8 cellular contexts compared by ENCODE assay signal in the genomic region with DNA sequence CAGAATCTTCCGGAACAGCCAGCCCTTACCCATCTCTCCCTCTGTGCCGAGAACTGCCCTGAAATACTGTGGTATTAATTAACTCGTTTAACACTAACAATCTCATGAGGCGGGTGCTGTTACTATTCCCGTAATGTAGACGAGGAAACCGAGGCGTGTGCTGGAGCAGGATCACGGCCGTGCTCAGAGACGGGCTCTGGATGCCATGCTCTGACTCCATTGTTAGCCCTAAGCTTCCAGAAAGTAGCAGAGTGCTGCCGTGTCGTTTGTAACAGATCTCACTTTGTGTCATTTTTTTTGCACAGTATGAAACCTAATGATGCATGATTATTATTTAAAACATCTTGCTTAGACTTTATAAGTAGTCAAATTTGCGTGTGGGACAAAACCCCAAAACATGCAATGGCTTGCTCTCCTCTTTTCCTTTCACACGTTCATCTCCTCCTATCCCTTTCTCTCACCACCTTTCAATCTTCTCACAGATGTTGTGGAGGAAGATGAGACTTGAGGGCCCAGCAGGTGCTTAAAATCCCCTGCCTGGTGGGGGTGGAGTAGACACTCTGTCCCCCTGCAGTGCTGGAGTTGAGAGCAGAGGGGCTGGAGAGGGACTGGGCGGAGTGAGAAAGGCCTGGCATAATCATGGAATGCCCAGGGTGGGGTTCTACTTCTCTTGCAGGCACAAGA. TPM values are rescaled to one million over a fixed set of nuclear protein-coding genes. Genes with fewer than 3 reads are reported as not detected.
A peak's percentile ranks its signal among the peaks of the same experiment; 100 is the strongest.
DNase-seq lines count a peak whose midpoint lies in the region; ATAC-seq, FAIRE-seq and TF ChIP-seq lines count a peak whose summit lies in the region.

No MANE protein-coding gene starts in this region.

- H3K9ac ChIP-seq in K562 (ENCODE audit: insufficient read depth in 1 of 2, low read depth in 2 of 2, low read length in 2 of 2) = peak overlapping the region; percentile 96

- H3K36me3 ChIP-seq in BE2C (peaks cover 31% of the 10 kb centered on the region), K562 (ENCODE audit: control insufficient read depth, insufficient read depth, low read length) (peaks cover 58% of the 10 kb centered on the region), tibial nerve (peaks cover 0 to 19% (median 0%) of the 10 kb centered on the region in 3 donors)

- intact Hi-C loops in K562 (cut with micrococcal nuclease) = loop anchor here (1.0 to 5.0 kb wide), 4 partner anchors 32 to 633 kb away; a partner anchor contains a TSS

- peak; percentile 60 for FAIRE-seq in K562 (lab: Jason Lieb, UNC)

- H3K4me1 ChIP-seq in BE2C (no peaks in the 10 kb centered on the region), K562 (replicated peaks in 1 of 2; ENCODE audit: control insufficient read depth in 2 of 2, insufficient read depth in 2 of 2, low read length in 2 of 2) (peaks cover 44 to 46% of the 10 kb centered on the region in 2 experiments), tibial nerve (peaks cover 0 to 27% (median 0%) of the 10 kb centered on the region in 4 donors)

- CTCF ChIA-PET in K562 (lab: Yijun Ruan, JAX; ENCODE audit: low intra/inter-chr PET ratio) = interaction anchor here (1.4 kb wide), 1 partner anchor 37 kb away, joined by 3 read pairs; no protein-coding TSS in a partner anchor

- peak overlapping the region; percentile 100 for H3K4me2 ChIP-seq in K562 (ENCODE audit: insufficient read depth, low read length)

- ATAC-seq in GM19395 (IDR thresholded peaks at IDR 0.05; ENCODE audit: unreplicated experiment) (peak; percentile 28), K562 (peak; percentile 21), left lobe of liver (peak; percentile 33)

- H3K27ac ChIP-seq in K562 (ENCODE audit: extremely low read depth, low read depth, low read length) (peak overlapping the region; percentile 99), tibial nerve (peak overlapping the region; percentile 58 to 89 (median 80))

- TF ChIP-seq CTCF in BE2C (IDR thresholded peaks at IDR 0.05; ENCODE audit: low read depth, low read length) (no peak), K562 (IDR thresholded peaks at IDR 0.05 in 2 of 3, conservative IDR thresholded peaks at IDR 0.05 in 1 of 3; ENCODE audit: insufficient read depth in 2 of 3, low read depth in 1 of 3, low read length in 3 of 3) (no peak), tibial nerve (IDR thresholded peaks at IDR 0.05) (no peak)

- POLR2A ChIA-PET in K562 (lab: Yijun Ruan, JAX) = interaction anchor here (0.6 to 5.9 kb wide), 7 partner anchors 8 to 757 kb away, joined by 3 to 35 read pairs (median 3); a partner anchor contains a TSS

- peak overlapping the region; percentile 79 for H2AFZ ChIP-seq in K562 (ENCODE audit: low read depth, low read length)

- H3K27me3 ChIP-seq in BE2C (no peaks in the 10 kb centered on the region), K562 (ENCODE audit: control insufficient read depth in 2 of 2, insufficient read depth in 2 of 2, low read length in 2 of 2) (no peaks in the 10 kb centered on the region), tibial nerve (peaks cover 0 to 13% of the 10 kb centered on the region in 2 donors)

- no peaks in the 10 kb centered on the region for H3K9me3 ChIP-seq in BE2C
- no peaks in the 10 kb centered on the region for H3K9me3 ChIP-seq in K562 (replicated peaks; ENCODE audit: control insufficient read depth, insufficient read depth, low read depth, low read length)
- H3K9me3 ChIP-seq in tibial nerve = no peaks in the 10 kb centered on the region

- H3K4me3 ChIP-seq in BE2C (ENCODE audit: low read depth, low read length) = peak overlapping the region; percentile 90
- H3K4me3 ChIP-seq in K562 = peak overlapping the region; percentile 68
- H3K4me3 ChIP-seq in tibial nerve = peak overlapping the region; percentile 54 to 77 (median 64)

- 5% methylated on average over 16 of the region's 16 CpGs for WGBS in K562 (ENCODE audit: insufficient coverage, low coverage, missing lambda C conversion rate)
- 19 to 21% methylated on average over 15 to 16 of the region's 16 CpGs for WGBS in tibial nerve, 2 donors

- H4K20me1 ChIP-seq in K562 (replicated peaks; ENCODE audit: control insufficient read depth, insufficient read depth, low read length) = no peaks in the 10 kb centered on the region

- H3K9me1 ChIP-seq in K562 (ENCODE audit: control insufficient read depth, insufficient read depth, low read length) = no peaks in the 10 kb centered on the region

- peaks cover 91% of the 10 kb centered on the region for H3K79me2 ChIP-seq in K562 (ENCODE audit: control insufficient read depth, insufficient read depth, low read length)

- DNase-seq in BE2C (no peak), NCI-H1092 treated with DMSO at 0.1 percent for 48 hours (lab: John Stamatoyannopoulos, UW) (peak; percentile 40), K562 (ENCODE audit: extremely low read depth in 1 of 4, low spot score in 3 of 4) (peak in 3 of 4 experiments; percentile 37 to 51 (median 45)), left lobe of liver (ENCODE audit: low spot score) (no peak), tibial nerve (ENCODE audit: low spot score in 2 of 2) (no peak), ureter (ENCODE audit: low spot score) (no peak), SW480 (ENCODE audit: low spot score) (no peak)

- no peak for TF ChIP-seq RAD21 in K562 (CRISPR knock-in tag; conservative IDR thresholded peaks at IDR 0.05 in 1 of 2, IDR thresholded peaks at IDR 0.05 in 1 of 2)

- no peak for TF ChIP-seq EP300 in K562 (IDR thresholded peaks at IDR 0.05; ENCODE audit: low read length)
- no peak for TF ChIP-seq EP300 in tibial nerve (IDR thresholded peaks at IDR 0.05)

- TF ChIP-seq POLR2A in K562 (conservative IDR thresholded peaks at IDR 0.05) (no peak), tibial nerve (IDR thresholded peaks at IDR 0.05) (no peak)

- BruUV-seq in K562 (replicated peaks; lab: Mats Ljungman, UMichigan) = TSS peak; percentile 46

- in situ Hi-C loops in K562 (cut with MboI) = loop anchor here (5.0 kb wide), 1 partner anchor 37 kb away; no protein-coding TSS in a partner anchor

RNA-seq across cellular contexts. Expression of a gene that starts 0.5 kb away (rescaled TPM):
- 4.9 TPM for polyA plus RNA-seq in BE2C (2012; ENCODE audit: insufficient read depth, insufficient read length, low read depth)
- total RNA-seq in K562 (2011; cell fraction: chromatin; rRNA removed; ENCODE audit: low replicate concordance) = 118 and 124 TPM in 2 replicates
- total RNA-seq in K562 (2011; cell fraction: nucleolus; rRNA removed) = 77.7 and 87.2 TPM in 2 replicates
- 81.8 and 110 TPM in 2 replicates for total RNA-seq in K562 (2011; cell fraction: nucleoplasm; rRNA removed)
- total RNA-seq in K562 (2014; rRNA removed) = 12.1 and 12.9 TPM in 2 replicates
- 14.2 and 16.9 TPM in 2 replicates for total RNA-seq in K562 (2014; rRNA removed; fragmentation: Illumina TruSeq; extraction: Trizol)
- 14.8 and 16.8 TPM in 2 replicates for total RNA-seq in K562 (2015; rRNA removed; fragmentation: Illumina TruSeq; extraction: Trizol)
- 10.0 and 10.8 TPM in 2 replicates for total RNA-seq in K562 (2021)
- 28.1 and 35.4 TPM in 2 replicates for polyA plus RNA-seq in K562 (2011; rRNA removed)
- polyA plus RNA-seq in K562 (2011; cell fraction: cytosol; rRNA removed) = 13.0 and 26.1 TPM in 2 replicates
- polyA plus RNA-seq in K562 (2011; cell fraction: nucleus; rRNA removed) = 30.3 and 45.3 TPM in 2 replicates
- 13.2 and 18.9 TPM in 2 replicates for polyA plus RNA-seq in K562 (2012)
- polyA plus RNA-seq in K562 (2014; fragmentation: Illumina TruSeq; extraction: Trizol) = 12.2 and 13.4 TPM in 2 replicates
- polyA plus RNA-seq in K562 (2014; fragmentation: Nextera tagmentation; extraction: Ambion mirVana) = 10 to 100 TPM in 1 of 2 experiments, 1 to 10 TPM in 1; 9.0 to 13.3 TPM
- 14.9 and 16.9 TPM in 2 replicates for polyA plus RNA-seq in K562 (2014; rRNA removed)
- 61.6 and 72.6 TPM in 2 replicates for polyA minus RNA-seq in K562 (2011; rRNA and poly(A)+ RNA removed)
- 16.9 and 22.1 TPM in 2 replicates for polyA minus RNA-seq in K562 (2011; cell fraction: cytosol; rRNA and poly(A)+ RNA removed)
- polyA minus RNA-seq in K562 (2011; cell fraction: nucleus; rRNA and poly(A)+ RNA removed) = 75.1 and 126 TPM in 2 replicates
- 27.6 TPM for total RNA-seq in left lobe of liver
- total RNA-seq in tibial nerve = 1 to 10 TPM in 1 of 4 donors, under 1 TPM in 3; 0.44 to 2.3 (median 0.94) TPM
- 18.2 TPM for total RNA-seq in ureter

RNA-seq across cellular contexts. Expression of a gene that starts 0.7 kb away (rescaled TPM):
- 44.5 TPM for polyA plus RNA-seq in BE2C (2012; ENCODE audit: insufficient read depth, insufficient read length, low read depth)
- total RNA-seq in K562 (2011; cell fraction: chromatin; rRNA removed; ENCODE audit: low replicate concordance) = 114 and 182 TPM in 2 replicates
- total RNA-seq in K562 (2011; cell fraction: nucleolus; rRNA removed) = 129 and 134 TPM in 2 replicates
- 113 and 123 TPM in 2 replicates for total RNA-seq in K562 (2011; cell fraction: nucleoplasm; rRNA removed)
- 55.2 and 67.6 TPM in 2 replicates for total RNA-seq in K562 (2014; rRNA removed)
- total RNA-seq in K562 (2014; rRNA removed; fragmentation: Illumina TruSeq; extraction: Trizol) = 16.8 and 18.7 TPM in 2 replicates
- 35.2 and 37.8 TPM in 2 replicates for total RNA-seq in K562 (2015; rRNA removed; fragmentation: Illumina TruSeq; extraction: Trizol)
- 49.5 and 50.6 TPM in 2 replicates for total RNA-seq in K562 (2021)
- 54.3 and 76.9 TPM in 2 replicates for polyA plus RNA-seq in K562 (2011; rRNA removed)
- 138 and 194 TPM in 2 replicates for polyA plus RNA-seq in K562 (2011; cell fraction: cytosol; rRNA removed)
- 125 and 205 TPM in 2 replicates for polyA plus RNA-seq in K562 (2011; cell fraction: nucleus; rRNA removed)
- 81.4 and 86.4 TPM in 2 replicates for polyA plus RNA-seq in K562 (2012)
- 18.4 and 35.6 TPM in 2 replicates for polyA plus RNA-seq in K562 (2014; fragmentation: Illumina TruSeq; extraction: Trizol)
- 1 to 10 TPM; 1.3 to 1.7 TPM for polyA plus RNA-seq in K562 (2014; fragmentation: Nextera tagmentation; extraction: Ambion mirVana)
- 42.0 and 46.5 TPM in 2 replicates for polyA plus RNA-seq in K562 (2014; rRNA removed)
- 44.8 and 55.6 TPM in 2 replicates for polyA minus RNA-seq in K562 (2011; rRNA and poly(A)+ RNA removed)
- polyA minus RNA-seq in K562 (2011; cell fraction: cytosol; rRNA and poly(A)+ RNA removed) = 94.8 and 130 TPM in 2 replicates
- 89.0 and 106 TPM in 2 replicates for polyA minus RNA-seq in K562 (2011; cell fraction: nucleus; rRNA and poly(A)+ RNA removed)
- total RNA-seq in left lobe of liver = 14.0 TPM
- total RNA-seq in tibial nerve = 10 to 100 TPM in 1 of 4 donors, 1 to 10 TPM in 3; 7.9 to 19.3 (median 9.6) TPM
- total RNA-seq in ureter = 14.1 TPM

RNA-seq across cellular contexts. Expression of a gene that starts 17.6 kb away (rescaled TPM):
- polyA plus RNA-seq in BE2C (2012; ENCODE audit: insufficient read depth, insufficient read length, low read depth) = not detected
- not detected in 2 replicates for total RNA-seq in K562 (2011; cell fraction: chromatin; rRNA removed; ENCODE audit: low replicate concordance)
- total RNA-seq in K562 (2011; cell fraction: nucleolus; rRNA removed) = not detected in 2 replicates
- not detected in 2 replicates for total RNA-seq in K562 (2011; cell fraction: nucleoplasm; rRNA removed)
- total RNA-seq in K562 (2014; rRNA removed) = not detected in 2 replicates
- total RNA-seq in K562 (2014; rRNA removed; fragmentation: Illumina TruSeq; extraction: Trizol) = not detected in 2 replicates
- not detected in 2 replicates for total RNA-seq in K562 (2015; rRNA removed; fragmentation: Illumina TruSeq; extraction: Trizol)
- 1.7 and 1.8 TPM in 2 replicates for total RNA-seq in K562 (2021)
- 0.11 TPM in 1 of 2 replicates, not detected in the other for polyA plus RNA-seq in K562 (2011; rRNA removed)
- polyA plus RNA-seq in K562 (2011; cell fraction: cytosol; rRNA removed) = 0.51 and 0.55 TPM in 2 replicates
- polyA plus RNA-seq in K562 (2011; cell fraction: nucleus; rRNA removed) = 0.13 and 0.26 TPM in 2 replicates
- 0.21 and 0.33 TPM in 2 replicates for polyA plus RNA-seq in K562 (2012)
- polyA plus RNA-seq in K562 (2014; fragmentation: Illumina TruSeq; extraction: Trizol) = not detected in 2 replicates
- not detected for polyA plus RNA-seq in K562 (2014; fragmentation: Nextera tagmentation; extraction: Ambion mirVana)
- 0.23 TPM in 1 of 2 replicates, not detected in the other for polyA plus RNA-seq in K562 (2014; rRNA removed)
- polyA minus RNA-seq in K562 (2011; rRNA and poly(A)+ RNA removed) = not detected in 2 replicates
- not detected in 2 replicates for polyA minus RNA-seq in K562 (2011; cell fraction: cytosol; rRNA and poly(A)+ RNA removed)
- not detected in 2 replicates for polyA minus RNA-seq in K562 (2011; cell fraction: nucleus; rRNA and poly(A)+ RNA removed)
- total RNA-seq in left lobe of liver = 852 TPM
- total RNA-seq in tibial nerve = 100 to 1,000 TPM; 172 to 382 (median 375) TPM
- total RNA-seq in ureter = 91.0 TPM

RNA-seq across cellular contexts. Expression of a gene that starts 44.8 kb away (rescaled TPM):
- 396 TPM for polyA plus RNA-seq in BE2C (2012; ENCODE audit: insufficient read depth, insufficient read length, low read depth)
- 109 and 296 TPM in 2 replicates for total RNA-seq in K562 (2011; cell fraction: chromatin; rRNA removed; ENCODE audit: low replicate concordance)
- 251 and 260 TPM in 2 replicates for total RNA-seq in K562 (2011; cell fraction: nucleolus; rRNA removed)
- 183 and 184 TPM in 2 replicates for total RNA-seq in K562 (2011; cell fraction: nucleoplasm; rRNA removed)
- total RNA-seq in K562 (2014; rRNA removed) = 212 and 268 TPM in 2 replicates
- 46.9 and 56.8 TPM in 2 replicates for total RNA-seq in K562 (2014; rRNA removed; fragmentation: Illumina TruSeq; extraction: Trizol)
- total RNA-seq in K562 (2015; rRNA removed; fragmentation: Illumina TruSeq; extraction: Trizol) = 94.0 and 99.6 TPM in 2 replicates
- total RNA-seq in K562 (2021) = 277 and 283 TPM in 2 replicates
- 130 and 189 TPM in 2 replicates for polyA plus RNA-seq in K562 (2011; rRNA removed)
- 210 and 322 TPM in 2 replicates for polyA plus RNA-seq in K562 (2011; cell fraction: cytosol; rRNA removed)
- 461 and 543 TPM in 2 replicates for polyA plus RNA-seq in K562 (2011; cell fraction: nucleus; rRNA removed)
- 186 and 202 TPM in 2 replicates for polyA plus RNA-seq in K562 (2012)
- polyA plus RNA-seq in K562 (2014; fragmentation: Illumina TruSeq; extraction: Trizol) = 94.3 and 120 TPM in 2 replicates
- 10 to 100 TPM in 1 of 2 experiments, 1 to 10 TPM in 1; 8.1 to 11.0 TPM for polyA plus RNA-seq in K562 (2014; fragmentation: Nextera tagmentation; extraction: Ambion mirVana)
- polyA plus RNA-seq in K562 (2014; rRNA removed) = 209 and 237 TPM in 2 replicates
- 65.6 and 71.9 TPM in 2 replicates for polyA minus RNA-seq in K562 (2011; rRNA and poly(A)+ RNA removed)
- 96.6 and 122 TPM in 2 replicates for polyA minus RNA-seq in K562 (2011; cell fraction: cytosol; rRNA and poly(A)+ RNA removed)
- 81.0 and 130 TPM in 2 replicates for polyA minus RNA-seq in K562 (2011; cell fraction: nucleus; rRNA and poly(A)+ RNA removed)
- total RNA-seq in left lobe of liver = 93.5 TPM
- 10 to 100 TPM; 65.8 to 70.2 (median 68.3) TPM for total RNA-seq in tibial nerve
- 117 TPM for total RNA-seq in ureter

RNA-seq across cellular contexts. Expression of a gene that starts 55.3 kb away (rescaled TPM):
- 18.2 TPM for polyA plus RNA-seq in BE2C (2012; ENCODE audit: insufficient read depth, insufficient read length, low read depth)
- total RNA-seq in K562 (2011; cell fraction: chromatin; rRNA removed; ENCODE audit: low replicate concordance) = 3.1 and 10.5 TPM in 2 replicates
- total RNA-seq in K562 (2011; cell fraction: nucleolus; rRNA removed) = 12.0 and 14.7 TPM in 2 replicates
- total RNA-seq in K562 (2011; cell fraction: nucleoplasm; rRNA removed) = 5.9 TPM in 2 replicates
- total RNA-seq in K562 (2014; rRNA removed) = 18.6 and 21.8 TPM in 2 replicates
- 1.1 and 1.8 TPM in 2 replicates for total RNA-seq in K562 (2014; rRNA removed; fragmentation: Illumina TruSeq; extraction: Trizol)
- total RNA-seq in K562 (2015; rRNA removed; fragmentation: Illumina TruSeq; extraction: Trizol) = 5.5 and 5.7 TPM in 2 replicates
- total RNA-seq in K562 (2021) = 18.7 and 19.2 TPM in 2 replicates
- polyA plus RNA-seq in K562 (2011; rRNA removed) = 4.9 and 8.3 TPM in 2 replicates
- polyA plus RNA-seq in K562 (2011; cell fraction: cytosol; rRNA removed) = 7.9 and 29.5 TPM in 2 replicates
- polyA plus RNA-seq in K562 (2011; cell fraction: nucleus; rRNA removed) = 9.1 and 15.1 TPM in 2 replicates
- 11.8 and 13.9 TPM in 2 replicates for polyA plus RNA-seq in K562 (2012)
- polyA plus RNA-seq in K562 (2014; fragmentation: Illumina TruSeq; extraction: Trizol) = 1.5 and 3.5 TPM in 2 replicates
- under 1 TPM; 0.04 to 0.20 TPM for polyA plus RNA-seq in K562 (2014; fragmentation: Nextera tagmentation; extraction: Ambion mirVana)
- 13.1 and 13.2 TPM in 2 replicates for polyA plus RNA-seq in K562 (2014; rRNA removed)
- 1.3 and 1.6 TPM in 2 replicates for polyA minus RNA-seq in K562 (2011; rRNA and poly(A)+ RNA removed)
- 7.2 and 17.1 TPM in 2 replicates for polyA minus RNA-seq in K562 (2011; cell fraction: cytosol; rRNA and poly(A)+ RNA removed)
- 4.3 and 5.3 TPM in 2 replicates for polyA minus RNA-seq in K562 (2011; cell fraction: nucleus; rRNA and poly(A)+ RNA removed)
- total RNA-seq in left lobe of liver = 0.88 TPM
- total RNA-seq in tibial nerve = 10 to 100 TPM in 2 of 4 donors, 1 to 10 TPM in 2; 5.9 to 14.3 (median 11.6) TPM
- 3.6 TPM for total RNA-seq in ureter

Comparison
In these comparisons a context has a peak if more than half of its experiments do, and no peak if none do; other contexts are left out.
1. DNase-seq: peak in NCI-H1092 treated with DMSO at 0.1 percent for 48 hours (single experiment) and K562 (3 of 4); none in BE2C (single experiment), left lobe of liver (single experiment), tibial nerve (0 of 2), ureter (single experiment) and SW480 (single experiment).
2. RNA of a gene that starts 17.6 kb away (total RNA-seq): 852 TPM in left lobe of liver (single experiment), 172 to 382 TPM in tibial nerve and 91.0 TPM in ureter (single experiment); 1.7 to 1.8 TPM in K562; every median in the first group is over 10 times any median in the second.
3. Peak in every context shown above with its lines, with median percentiles within 50 percentile points of each other: H3K4me3 ChIP-seq and ATAC-seq.